10 cellular contexts compared by ENCODE assay signal in the genomic region with DNA sequence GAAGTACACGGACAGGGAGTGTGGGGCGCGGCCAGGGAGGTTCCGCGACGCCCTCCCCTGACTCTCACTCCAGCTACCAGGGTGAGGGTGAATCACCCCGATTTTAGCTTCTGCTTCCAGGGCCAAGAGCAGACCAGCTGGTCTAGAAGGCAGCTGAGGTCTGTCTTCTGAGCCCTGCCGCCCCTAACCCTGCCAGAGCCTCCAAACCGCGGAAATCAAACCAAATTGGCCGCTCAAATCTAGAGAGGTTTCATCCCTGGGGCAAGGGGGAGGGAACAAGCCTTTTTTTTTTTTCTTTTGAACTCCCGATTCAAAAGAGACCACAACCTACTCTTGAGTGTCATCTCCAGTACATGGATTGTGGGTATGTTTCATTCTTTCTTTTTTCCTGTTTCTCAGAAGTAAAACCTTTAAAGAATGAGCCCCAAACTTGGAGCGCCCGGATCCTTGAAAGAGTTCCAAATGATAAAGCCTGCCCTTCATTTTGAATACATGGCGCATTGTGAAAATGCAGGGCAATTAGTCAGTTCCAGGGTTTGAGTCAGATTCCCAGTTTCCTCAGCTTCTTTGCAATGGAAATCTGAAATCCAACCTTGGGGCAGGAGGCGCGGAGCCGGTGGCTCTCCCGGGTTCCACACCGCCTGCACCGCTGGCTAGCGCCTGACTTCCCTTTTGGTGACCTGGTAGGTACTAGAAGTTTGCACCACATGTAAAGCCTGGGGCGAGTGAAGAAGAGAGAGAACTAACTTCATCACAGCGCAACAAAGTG. TPM values are rescaled to one million over a fixed set of nuclear protein-coding genes. Genes with fewer than 3 reads are reported as not detected.
DNase-seq lines count a peak whose midpoint lies in the region; ATAC-seq and TF ChIP-seq lines count a peak whose summit lies in the region.
"Had no signal": no experiment of that assay in that cellular context is flagged by ENCODE, and none has a peak within 500 bp of the region (broad histone marks: within the 10 kb centered on the region; RNA-seq: fewer than 3 reads in every experiment).

No MANE protein-coding gene starts in this region.

- POLR2A ChIA-PET in Panc1 (lab: Charles Lee) = no interaction called here

- no TSS peak for BruUV-seq in Panc1 (replicated peaks; lab: Mats Ljungman, UMichigan)

- H3K36me3 Mint-ChIP-seq in nephron progenitor cell (ENCODE audit: low read depth) = no peaks in the 10 kb centered on the region

- in situ Hi-C loops in Panc1 (cut with HindIII; ENCODE audit: low pct_unique_long_range_greater_than_20kb, low sequenced_read_pairs) = no loop called here

- peaks cover 83% of the 10 kb centered on the region for H3K4me1 Mint-ChIP-seq in nephron progenitor cell

- no peak overlapping the region for H3K27ac ChIP-seq in Panc1 (ENCODE audit: low read length)

- CTCF ChIA-PET in Panc1 (lab: Charles Lee) = interaction anchor here (0.6 to 0.8 kb wide), 3 partner anchors 9 to 113 kb away, joined by 3 to 7 read pairs (median 5); no protein-coding TSS in a partner anchor

- peak overlapping the region; percentile 68 for H3K4me3 Mint-ChIP-seq in nephron progenitor cell

- no peaks in the 10 kb centered on the region for H3K27me3 ChIP-seq in Panc1 (ENCODE audit: control insufficient read depth, insufficient read depth, low read length)

- intact Hi-C loops in Panc1 (cut with micrococcal nuclease; ENCODE audit: unreplicated experiment) = loop anchor here (10.0 kb wide), 1 partner anchor 130 kb away; no protein-coding TSS in a partner anchor

- no peaks in the 10 kb centered on the region; the same call in 1 of the 2 replicates for H3K4me1 ChIP-seq in Panc1 (ENCODE audit: control insufficient read depth, insufficient read depth, low read length)

- DNase-seq in AG10803 (ENCODE audit: low read depth) (peak; percentile 71), Panc1 (ENCODE audit: low read depth, low spot score) (no peak), fibroblast of pulmonary artery (ENCODE audit: low read depth) (peak; percentile 88), nephron progenitor cell (no peak), DMS 273 treated with DMSO at 0.1 percent for 48 hours (lab: John Stamatoyannopoulos, UW) (no peak)
- DNase-seq: activated CD4-positive, CD25-positive, alpha-beta regulatory T cell; NCI-H1417 treated with DMSO at 0.1 percent for 48 hours had no signal

- H3K4me3 ChIP-seq in AG10803 (ENCODE audit: low read length) (peak overlapping the region; percentile 49), Panc1 (ENCODE audit: low read depth in 2 of 2, low read length in 2 of 2) (peak overlapping the region; percentile 14 to 51), fibroblast of pulmonary artery (replicated peaks; ENCODE audit: low read depth, low read length) (peak overlapping the region; percentile 45)

- H3K27ac Mint-ChIP-seq in nephron progenitor cell = no peak overlapping the region

- TF ChIP-seq CTCF in AG10803 (conservative IDR thresholded peaks at IDR 0.05; ENCODE audit: low read length) = no peak
- no peak for TF ChIP-seq CTCF in Panc1 (IDR thresholded peaks at IDR 0.05)
- TF ChIP-seq CTCF in fibroblast of pulmonary artery (IDR thresholded peaks at IDR 0.05; ENCODE audit: low read length, missing control alignments) = no peak
- no peak for TF ChIP-seq CTCF in nephron progenitor cell (IDR thresholded peaks at IDR 0.05)

- peak; percentile 78; the same call in 1 of the 2 replicates for ATAC-seq in Panc1
- no peak for ATAC-seq in GM18520 (IDR thresholded peaks at IDR 0.05; ENCODE audit: unreplicated experiment)
- ATAC-seq in GM18519 (IDR thresholded peaks at IDR 0.05; ENCODE audit: low FRiP score, unreplicated experiment) = no peak
- ATAC-seq in HG03097 (IDR thresholded peaks at IDR 0.05; ENCODE audit: low FRiP score, unreplicated experiment) = no peak

- peaks cover 94% of the 10 kb centered on the region for H3K27me3 Mint-ChIP-seq in nephron progenitor cell (ENCODE audit: low read depth, poor library complexity)

- no peaks in the 10 kb centered on the region for H3K9me3 ChIP-seq in Panc1 (ENCODE audit: control insufficient read depth, insufficient read depth, low read depth, low read length)

- no peaks in the 10 kb centered on the region for H3K9me3 Mint-ChIP-seq in nephron progenitor cell

- no peaks in the 10 kb centered on the region for H3K36me3 ChIP-seq in Panc1 (ENCODE audit: control insufficient read depth, insufficient read depth, low read length)

RNA-seq across cellular contexts. Expression of a gene that starts 16.5 kb away (rescaled TPM):
- 7.1 TPM for total RNA-seq in Panc1 (2021; ENCODE audit: unreplicated experiment)
- 3.0 TPM for polyA plus RNA-seq in Panc1 (2012; ENCODE audit: insufficient read length)

Comparison
In these comparisons a context has a peak if more than half of its experiments do, and no peak if none do; other contexts are left out.
1. DNase-seq: peak in AG10803 (single experiment) and fibroblast of pulmonary artery (single experiment); none in Panc1 (single experiment), nephron progenitor cell (single experiment) and DMS 273 treated with DMSO at 0.1 percent for 48 hours (single experiment).
2. Peak in every context shown above with its lines, with median percentiles within 50 percentile points of each other: H3K4me3 ChIP-seq.